Comparison of ENCODE assay signal across 22 cellular contexts in genomic region chr1:23570001-23570691, GRCh38.
"Had no signal": no experiment of that assay in that cellular context is flagged by ENCODE, and none has a peak within 500 bp of the region (broad histone marks: within the 10 kb centered on the region; RNA-seq: fewer than 3 reads in every experiment).

No MANE protein-coding gene starts in this region.

- H3K9me3 Mint-ChIP-seq: T-helper 1 cell treated with Interleukin-12 subunit alpha and Interleukin-12 subunit beta and Interleukin-4 antibody, amounts not matched to agents 30 μg/mL and 1 μg/mL, for 36 hours had no signal

- H3K27me3 ChIP-seq: gastroesophageal sphincter, right atrium auricular region, tibial nerve, vagina had no signal

- H3K4me3 Mint-ChIP-seq: T-helper 1 cell treated with Interleukin-12 subunit alpha and Interleukin-12 subunit beta and Interleukin-4 antibody, amounts not matched to agents 30 μg/mL and 1 μg/mL, for 36 hours had no signal

- H3K27me3 Mint-ChIP-seq: naive B cell had no signal

- FAIRE-seq: colon, kidney had no signal

- H3K27ac Mint-ChIP-seq: T-helper 1 cell treated with Interleukin-12 subunit alpha and Interleukin-12 subunit beta and Interleukin-4 antibody, amounts not matched to agents 30 μg/mL and 1 μg/mL, for 36 hours had no signal

- H3K4me3 ChIP-seq: gastroesophageal sphincter, heart left ventricle, mucosa of descending colon, right atrium auricular region, tibial nerve, vagina had no signal

- H3K36me3 ChIP-seq: gastroesophageal sphincter, heart left ventricle, right atrium auricular region, tibial nerve, vagina had no signal

- H3K9me3 ChIP-seq: gastroesophageal sphincter, heart left ventricle, mucosa of descending colon, right atrium auricular region, tibial nerve, vagina had no signal

- DNase-seq: activated CD4-positive, alpha-beta T cell treated with anti-CD3 and anti-CD28 coated beads, Interleukin-2, amount 50 U/mL, for 1 hour; activated CD4-positive, CD25-positive, alpha-beta regulatory T cell treated with anti-CD3 and anti-CD28 coated beads, Interleukin-2, amount 50 U/mL, for 72 hours; activated CD8-positive, alpha-beta memory T cell treated with anti-CD3 and anti-CD28 coated beads, Interleukin-2, amount 50 U/mL, for 4 hours; activated effector memory CD4-positive, alpha-beta T cell treated with Interleukin-2 at 50 U/mL for 16 hours; activated naive CD4-positive, alpha-beta T cell treated with anti-CD3 and anti-CD28 coated beads, Interleukin-2, amount 50 U/mL, for 16 hours; activated T-cell treated with anti-CD3 and anti-CD28 coated beads, Interleukin-2, amount 50 U/mL, for 48 hours; amniotic stem cell; caudate nucleus; heart left ventricle; kidney; mucosa of descending colon; naive B cell; nucleus accumbens; stimulated activated CD4-positive, alpha-beta T cell treated with anti-CD3 and anti-CD28 coated beads, Interleukin-2, amount 100 ng/mL, for 24 hours; stimulated activated naive CD8-positive, alpha-beta T cell treated with anti-CD3 and anti-CD28 coated beads, Interleukin-15, Interleukin-2, amounts not matched to agents 100 U/mL and 50 U/mL, for 24 hours; substantia nigra had no signal
